ENCODE assay signal across 15 cellular contexts in genomic region chr21:46214478-46215340, GRCh38. TPM values are rescaled to one million over a fixed set of nuclear protein-coding genes. Genes with fewer than 3 reads are reported as not detected.
DNase-seq lines count a peak whose midpoint lies in the region; ATAC-seq and TF ChIP-seq lines count a peak whose summit lies in the region.
"Had no signal": no experiment of that assay in that cellular context is flagged by ENCODE, and none has a peak within 500 bp of the region (broad histone marks: within the 10 kb centered on the region; RNA-seq: fewer than 3 reads in every experiment).

No MANE protein-coding gene starts in this region.

- DNase-seq in RWPE2 (ENCODE audit: low spot score) (peak; percentile 68), left lobe of liver (ENCODE audit: low spot score) (peak; percentile 40), trophoblast cell (no peak), GM13977 (ENCODE audit: low spot score) (no peak), caudate nucleus (lab: John Stamatoyannopoulos, UW) (no peak), AG20443 (ENCODE audit: low spot score) (no peak)
- DNase-seq: DMS 273 treated with DMSO at 0.1 percent for 48 hours, HFFc6, NCI-H2107, NCI-H345, NCI-H526 treated with DMSO at 0.1 percent for 48 hours, SHP77 treated with DMSO at 0.1 percent for 48 hours had no signal

- H3K4me1 ChIP-seq in HUES6 (ENCODE audit: control insufficient read depth, insufficient read depth, low read length) = no peaks in the 10 kb centered on the region
- H3K4me1 ChIP-seq in RWPE2 (ENCODE audit: insufficient read depth, poor library complexity, severe bottlenecking) = no peaks in the 10 kb centered on the region
- peaks cover 19 to 24% of the 10 kb centered on the region in 2 experiments for H3K4me1 ChIP-seq in trophoblast cell (ENCODE audit: control insufficient read depth in 1 of 2, insufficient read depth in 2 of 2, low read length in 2 of 2)

- no peak overlapping the region for H2AK5ac ChIP-seq in trophoblast cell (ENCODE audit: low read length)

- no peak overlapping the region for H2BK12ac ChIP-seq in trophoblast cell (ENCODE audit: low read length)

- peak overlapping the region; percentile 22 for H3K14ac ChIP-seq in trophoblast cell (ENCODE audit: low read length)

- H2BK120ac ChIP-seq in trophoblast cell (ENCODE audit: insufficient read depth, low read length, poor library complexity) = no peak overlapping the region

- H3K9me3 ChIP-seq in HUES6 (ENCODE audit: control insufficient read depth, insufficient read depth, low read depth, low read length) = no peaks in the 10 kb centered on the region
- H3K9me3 ChIP-seq in RWPE2 (ENCODE audit: severe bottlenecking) = no peaks in the 10 kb centered on the region
- H3K9me3 ChIP-seq in trophoblast cell (ENCODE audit: insufficient read depth, low read depth, low read length) = no peaks in the 10 kb centered on the region

- no peak overlapping the region for H2BK5ac ChIP-seq in trophoblast cell (ENCODE audit: low read depth, low read length, poor library complexity)

- peaks cover 2% of the 10 kb centered on the region for H3K79me2 ChIP-seq in trophoblast cell (ENCODE audit: control insufficient read depth, insufficient read depth, low read length, poor library complexity)

- H3K23ac ChIP-seq in trophoblast cell (ENCODE audit: low read length) = no peak overlapping the region

- H3K27ac ChIP-seq in HUES6 (ENCODE audit: low read depth, low read length) (no peak overlapping the region), RWPE2 (ENCODE audit: poor library complexity, severe bottlenecking) (no peak overlapping the region), trophoblast cell (ENCODE audit: low read depth, low read length) (no peak overlapping the region), caudate nucleus (ENCODE audit: low read depth, low read length) (no peak overlapping the region)

- peaks cover 11% of the 10 kb centered on the region for H3K79me1 ChIP-seq in trophoblast cell (ENCODE audit: low read length)

- H2AFZ ChIP-seq in trophoblast cell (ENCODE audit: insufficient read depth, low read length, poor library complexity) = no peak overlapping the region

- no peak overlapping the region for H3K4me3 ChIP-seq in HUES6 (ENCODE audit: low read depth, low read length)
- H3K4me3 ChIP-seq in RWPE2 (ENCODE audit: severe bottlenecking) = no peak overlapping the region
- no peak overlapping the region for H3K4me3 ChIP-seq in trophoblast cell (ENCODE audit: low read depth, low read length)

- TF ChIP-seq CTCF in RWPE2 (IDR thresholded peaks at IDR 0.05; ENCODE audit: poor library complexity, severe bottlenecking) = no peak
- no peak for TF ChIP-seq CTCF in GM13977 (IDR thresholded peaks at IDR 0.05; ENCODE audit: extremely low read depth, insufficient read depth, missing control alignments)

- peak overlapping the region; percentile 7 for H4K91ac ChIP-seq in trophoblast cell (ENCODE audit: low read depth, low read length)

- H3K4ac ChIP-seq in trophoblast cell (ENCODE audit: low read depth, low read length) = no peak overlapping the region

- no peak overlapping the region for H4K12ac ChIP-seq in trophoblast cell (ENCODE audit: low read depth, low read length)

- no CpG with 5 or more reads among the region's 27 CpGs for WGBS in trophoblast cell (ENCODE audit: extremely low coverage, insufficient coverage, insufficient read length)

- in situ Hi-C loops in GM13977 (cut with MboI; ENCODE audit: low pct_unique_long_range_greater_than_20kb, low sequenced_read_pairs, unreplicated experiment) = no loop called here

- H4K8ac ChIP-seq in trophoblast cell (ENCODE audit: low read depth, low read length) = no peak overlapping the region

- H3K18ac ChIP-seq in trophoblast cell (ENCODE audit: low read length) = no peak overlapping the region

- no peak overlapping the region for H3K4me2 ChIP-seq in trophoblast cell (ENCODE audit: low read length)

- peak overlapping the region; percentile 23 for H3K9ac ChIP-seq in HUES6 (ENCODE audit: low read length)
- H3K9ac ChIP-seq in trophoblast cell (ENCODE audit: low read length) = no peak overlapping the region

- H3K36me3 ChIP-seq in HUES6 (ENCODE audit: control insufficient read depth, insufficient read depth, low read length) = peaks cover 78% of the 10 kb centered on the region
- H3K36me3 ChIP-seq in RWPE2 (ENCODE audit: low read depth) = peaks cover 81% of the 10 kb centered on the region
- peaks cover 69 to 74% of the 10 kb centered on the region in 2 experiments for H3K36me3 ChIP-seq in trophoblast cell (ENCODE audit: control insufficient read depth in 1 of 2, insufficient read depth in 2 of 2, low read length in 2 of 2)

- ATAC-seq in RWPE2 (ENCODE audit: low read depth) (no peak), left lobe of liver (no peak), GM19328 (IDR thresholded peaks at IDR 0.05; ENCODE audit: unreplicated experiment) (no peak)

- H3K27me3 ChIP-seq in HUES6 (ENCODE audit: control insufficient read depth, insufficient read depth, low read length) (no peaks in the 10 kb centered on the region), RWPE2 (ENCODE audit: insufficient read depth, poor library complexity, severe bottlenecking) (no peaks in the 10 kb centered on the region), trophoblast cell (ENCODE audit: insufficient read depth, low read length) (no peaks in the 10 kb centered on the region)

RNA-seq across cellular contexts. Expression of gene LSS, which starts 13.9 kb away (rescaled TPM):
- total RNA-seq in left lobe of liver = 67.9 TPM
- 63.4 and 64.5 TPM in 2 replicates for polyA plus RNA-seq in trophoblast cell (2013)

RNA-seq across cellular contexts. Expression of gene SPATC1L, which starts 30.4 kb away (rescaled TPM):
- total RNA-seq in left lobe of liver = 0.40 TPM
- 22.3 and 23.2 TPM in 2 replicates for polyA plus RNA-seq in trophoblast cell (2013)

RNA-seq across cellular contexts. Expression of gene FTCD, which starts 59.3 kb away (rescaled TPM):
- total RNA-seq in left lobe of liver = 668 TPM
- 1.0 and 1.4 TPM in 2 replicates for polyA plus RNA-seq in trophoblast cell (2013)
- total RNA-seq: CD8-positive, alpha-beta memory T cell had no signal
- polyA plus RNA-seq: CD8-positive, alpha-beta memory T cell had no signal

Comparison
In these comparisons a context has a peak if more than half of its experiments do, and no peak if none do; other contexts are left out.
1. DNase-seq: peak in RWPE2 (single experiment) and left lobe of liver (single experiment); none in trophoblast cell (0 of 2), GM13977 (single experiment), caudate nucleus (0 of 61) and AG20443 (single experiment).